Comparison of ENCODE assay signal across 1 cellular context in the genomic region with DNA sequence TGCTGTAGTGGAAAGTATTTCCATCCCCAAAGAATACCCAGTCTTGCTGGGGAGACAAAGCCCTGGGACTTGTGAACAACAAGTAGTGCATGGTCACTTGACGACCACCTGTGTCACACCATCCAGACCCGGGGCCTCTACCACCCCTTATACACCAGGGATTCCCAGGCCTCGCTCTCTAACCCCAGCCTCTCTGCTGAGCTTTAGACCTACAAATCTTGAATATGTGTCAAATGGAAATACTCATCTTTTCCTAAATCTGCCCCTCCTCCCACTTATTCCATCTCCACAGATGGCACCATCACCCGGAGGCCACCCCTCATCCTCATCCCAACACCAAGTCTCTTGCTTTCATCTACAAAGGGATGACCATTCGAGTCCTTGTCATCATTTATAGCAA.
TF ChIP-seq lines count a peak whose summit lies in the region.

No MANE protein-coding gene starts in this region.

TF ChIP-seq in K562, 482 proteins besides CTCF, POLR2A, EP300 and RAD21:
- no peak for TF ChIP-seq ZNF23 (CRISPR knock-in tag; IDR thresholded peaks at IDR 0.05)
- TF ChIP-seq CBFA2T2 (conservative IDR thresholded peaks at IDR 0.05) = 0 out of 2 replicates have a peak, but pooled peaks have one; percentile 2
